In the genomic region with DNA sequence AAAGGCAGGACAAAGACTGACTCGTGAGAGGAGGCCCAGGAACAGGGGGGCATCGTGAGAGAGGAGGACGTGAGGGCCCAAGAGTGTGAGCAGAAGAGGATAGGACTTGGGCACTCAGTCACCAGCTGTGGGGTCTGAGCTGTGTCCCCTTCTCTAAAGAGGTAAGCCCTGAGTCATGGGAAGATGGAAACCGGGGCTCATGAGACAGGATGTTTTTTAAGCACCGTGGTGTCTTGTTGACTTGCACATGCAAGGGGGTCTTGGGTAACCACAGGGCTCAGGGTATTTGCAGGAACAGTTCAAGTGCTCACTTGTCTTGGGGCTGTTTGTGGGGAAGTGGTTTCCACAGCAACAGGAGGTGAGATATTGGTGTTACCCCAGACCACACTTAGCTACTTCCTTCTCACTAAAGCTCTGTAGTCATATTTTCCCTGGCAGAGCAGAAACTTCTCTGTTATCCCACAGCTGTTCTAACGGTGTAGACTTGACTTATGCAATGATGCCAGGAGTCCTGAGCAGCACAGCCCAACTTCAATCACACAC, we compare ENCODE assay signal across 9 cellular contexts. TPM values are rescaled to one million over a fixed set of nuclear protein-coding genes. Genes with fewer than 3 reads are reported as not detected.
DNase-seq lines count a peak whose midpoint lies in the region; ATAC-seq and TF ChIP-seq lines count a peak whose summit lies in the region.
"Not testable (repeated sequence)": the region's sequence is repeated elsewhere in the genome, so short reads cannot be mapped to it uniquely, and the experiment has no call there.
"Had no signal": no experiment of that assay in that cellular context is flagged by ENCODE, and none has a peak within 500 bp of the region (broad histone marks: within the 10 kb centered on the region; RNA-seq: fewer than 3 reads in every experiment).

No MANE protein-coding gene starts in this region.

- in situ Hi-C loops in GM13977 (cut with MboI; ENCODE audit: low pct_unique_long_range_greater_than_20kb, low sequenced_read_pairs, unreplicated experiment); transverse colon (cut with MboI; ENCODE audit: low pct_ligation_motif_present in 1 of 4, low pct_unique_long_range_greater_than_20kb in 1 of 4, low sequenced_read_pairs in 3 of 4): not testable (repeated sequence)

- H3K4me3 ChIP-seq in transverse colon = not testable (repeated sequence)

- peak overlapping the region; percentile 55 for H3K4me3 Mint-ChIP-seq in dendritic cell treated with granulocyte-macrophage colony-stimulating factor and Interleukin-4, amounts not matched to agents 40 ng/mL and 50 ng/mL, for 4 days
- H3K4me3 Mint-ChIP-seq in natural killer cell treated with Interleukin-12 subunit alpha and Interleukin-12 subunit beta and Interleukin-15 and Interleukin-18, amount 100 ng/mL, for 72 hours = peak overlapping the region; percentile 90

- not testable (repeated sequence) for H3K9me3 Mint-ChIP-seq in dendritic cell treated with granulocyte-macrophage colony-stimulating factor and Interleukin-4, amounts not matched to agents 40 ng/mL and 50 ng/mL, for 4 days; natural killer cell treated with Interleukin-12 subunit alpha and Interleukin-12 subunit beta and Interleukin-15 and Interleukin-18, amount 100 ng/mL, for 72 hours

- intact Hi-C loops in dendritic cell treated with granulocyte-macrophage colony-stimulating factor and Interleukin-4, amounts not matched to agents 40 ng/mL and 50 ng/mL, for 4 days (cut with micrococcal nuclease); transverse colon (cut with DNase I; ENCODE audit: low total_unique reads): not testable (repeated sequence)

- H3K4me1 ChIP-seq in transverse colon = not testable (repeated sequence)

- peak overlapping the region; percentile 87 for H3K27ac Mint-ChIP-seq in dendritic cell treated with granulocyte-macrophage colony-stimulating factor and Interleukin-4, amounts not matched to agents 40 ng/mL and 50 ng/mL, for 4 days
- H3K27ac Mint-ChIP-seq in natural killer cell treated with Interleukin-12 subunit alpha and Interleukin-12 subunit beta and Interleukin-15 and Interleukin-18, amount 100 ng/mL, for 72 hours = peak overlapping the region; percentile 96 to 97

- H3K36me3 ChIP-seq in transverse colon = not testable (repeated sequence)

- TF ChIP-seq POLR2A in transverse colon (IDR thresholded peaks at IDR 0.05) = peak; percentile 19

- not testable (repeated sequence) for H3K9me3 ChIP-seq in transverse colon

- peaks cover 49% of the 10 kb centered on the region for H3K4me1 Mint-ChIP-seq in dendritic cell treated with granulocyte-macrophage colony-stimulating factor and Interleukin-4, amounts not matched to agents 40 ng/mL and 50 ng/mL, for 4 days (ENCODE audit: low read depth)
- H3K4me1 Mint-ChIP-seq in natural killer cell treated with Interleukin-12 subunit alpha and Interleukin-12 subunit beta and Interleukin-15 and Interleukin-18, amount 100 ng/mL, for 72 hours (ENCODE audit: low read depth in 2 of 2) = peaks cover 60 to 78% of the 10 kb centered on the region in 2 donors

- not testable (repeated sequence) for H3K27me3 ChIP-seq in transverse colon

- H3K36me3 Mint-ChIP-seq in dendritic cell treated with granulocyte-macrophage colony-stimulating factor and Interleukin-4, amounts not matched to agents 40 ng/mL and 50 ng/mL, for 4 days (ENCODE audit: low read depth) = peaks cover 78% of the 10 kb centered on the region
- H3K36me3 Mint-ChIP-seq in natural killer cell treated with Interleukin-12 subunit alpha and Interleukin-12 subunit beta and Interleukin-15 and Interleukin-18, amount 100 ng/mL, for 72 hours = not testable (repeated sequence)

- 36% methylated on average over 6 of the region's 6 CpGs; no CpG with 5 or more reads in 1 of the 2 donors for WGBS in transverse colon (ENCODE audit: low coverage in 1 of 2), 2 donors

- TF ChIP-seq CTCF in GM13977 (IDR thresholded peaks at IDR 0.05; ENCODE audit: extremely low read depth, insufficient read depth, missing control alignments); transverse colon (IDR thresholded peaks at IDR 0.05): not testable (repeated sequence)

- peak overlapping the region in 3 of 4 donors; percentile 10 to 45 (median 25) for H3K27ac ChIP-seq in transverse colon

- DNase-seq in GM13977 (ENCODE audit: low spot score) (peak; percentile 52), NOMO-1 (lab: John Stamatoyannopoulos, UW; ENCODE audit: unreplicated experiment in 2 of 2) (peak; percentile 84 to 99), transverse colon (peak; percentile 49)
- DNase-seq in activated CD8-positive, alpha-beta memory T cell treated with anti-CD3 and anti-CD28 coated beads for 1 hour (ENCODE audit: extremely low read depth in 1 of 2, low read depth in 1 of 2) = peak; percentile 24 to 33
- peak; percentile 93 for DNase-seq in natural killer cell treated with Interleukin-12 subunit alpha and Interleukin-12 subunit beta and Interleukin-15 and Interleukin-18, amount 100 ng/mL, for 72 hours (ENCODE audit: low spot score)

- not testable (repeated sequence) for H3K27me3 Mint-ChIP-seq in dendritic cell treated with granulocyte-macrophage colony-stimulating factor and Interleukin-4, amounts not matched to agents 40 ng/mL and 50 ng/mL, for 4 days; natural killer cell treated with Interleukin-12 subunit alpha and Interleukin-12 subunit beta and Interleukin-15 and Interleukin-18, amount 100 ng/mL, for 72 hours

- TF ChIP-seq EP300 in transverse colon (IDR thresholded peaks at IDR 0.05; ENCODE audit: low read depth) = not testable (repeated sequence)

- peak; percentile 48 for ATAC-seq in GM21528 (IDR thresholded peaks at IDR 0.05; ENCODE audit: low FRiP score, unreplicated experiment)
- ATAC-seq in HG03280 (IDR thresholded peaks at IDR 0.05; ENCODE audit: unreplicated experiment) = peak; percentile 57
- peak; percentile 91 to 92 for ATAC-seq in natural killer cell treated with Interleukin-12 subunit alpha and Interleukin-12 subunit beta and Interleukin-15 and Interleukin-18, amount 100 ng/mL, for 72 hours

RNA-seq across cellular contexts. Expression of a gene that starts 7.4 kb away (rescaled TPM):
- total RNA-seq in natural killer cell treated with Interleukin-12 subunit alpha and Interleukin-12 subunit beta and Interleukin-15 and Interleukin-18, amount 100 ng/mL, for 72 hours = 1,000 to 10,000 TPM; 2,440 to 2,619 TPM
- total RNA-seq in transverse colon = 1 to 10 TPM in 2 of 4 donors, not detected in 2; 1.1 to 4.4 TPM
- total RNA-seq: pulmonary artery endothelial cell had no signal

RNA-seq across cellular contexts. Expression of a gene that starts 18.5 kb away (rescaled TPM):
- total RNA-seq in natural killer cell treated with Interleukin-12 subunit alpha and Interleukin-12 subunit beta and Interleukin-15 and Interleukin-18, amount 100 ng/mL, for 72 hours = not detected
- total RNA-seq in transverse colon = 1 to 10 TPM in 2 of 4 donors, not detected in 2; 1.2 to 4.9 TPM
- total RNA-seq: pulmonary artery endothelial cell had no signal

RNA-seq across cellular contexts. Expression of a gene that starts 21.1 kb away (rescaled TPM):
- total RNA-seq in natural killer cell treated with Interleukin-12 subunit alpha and Interleukin-12 subunit beta and Interleukin-15 and Interleukin-18, amount 100 ng/mL, for 72 hours = 100 to 1,000 TPM; 379 to 582 TPM
- 10 to 100 TPM in 1 of 4 donors, 1 to 10 TPM in 1, not detected in 2; 4.2 to 10.8 TPM for total RNA-seq in transverse colon
- total RNA-seq: pulmonary artery endothelial cell had no signal

Comparison
In these comparisons a context has a peak if more than half of its experiments do, and no peak if none do; other contexts are left out.
1. DNase-seq: peak in every context shown above with its lines; median percentile 93 in natural killer cell treated with Interleukin-12 subunit alpha and Interleukin-12 subunit beta and Interleukin-15 and Interleukin-18, amount 100 ng/mL, for 72 hours; 92 in NOMO-1; 52 in GM13977; 49 in transverse colon; 28 in activated CD8-positive, alpha-beta memory T cell treated with anti-CD3 and anti-CD28 coated beads for 1 hour.
2. RNA of a gene that starts 7.4 kb away (total RNA-seq): 2,440 to 2,619 TPM in natural killer cell treated with Interleukin-12 subunit alpha and Interleukin-12 subunit beta and Interleukin-15 and Interleukin-18, amount 100 ng/mL, for 72 hours; 1.1 to 4.4 TPM in transverse colon; every median in the first group is over 100 times any median in the second.
3. RNA of a gene that starts 21.1 kb away (total RNA-seq): 379 to 582 TPM in natural killer cell treated with Interleukin-12 subunit alpha and Interleukin-12 subunit beta and Interleukin-15 and Interleukin-18, amount 100 ng/mL, for 72 hours; 4.2 to 10.8 TPM in transverse colon; every median in the first group is over 10 times any median in the second.
4. Peak in every context shown above with its lines, with median percentiles within 50 percentile points of each other: ATAC-seq.